ENCODE assay signal across 20 cellular contexts in the genomic region with DNA sequence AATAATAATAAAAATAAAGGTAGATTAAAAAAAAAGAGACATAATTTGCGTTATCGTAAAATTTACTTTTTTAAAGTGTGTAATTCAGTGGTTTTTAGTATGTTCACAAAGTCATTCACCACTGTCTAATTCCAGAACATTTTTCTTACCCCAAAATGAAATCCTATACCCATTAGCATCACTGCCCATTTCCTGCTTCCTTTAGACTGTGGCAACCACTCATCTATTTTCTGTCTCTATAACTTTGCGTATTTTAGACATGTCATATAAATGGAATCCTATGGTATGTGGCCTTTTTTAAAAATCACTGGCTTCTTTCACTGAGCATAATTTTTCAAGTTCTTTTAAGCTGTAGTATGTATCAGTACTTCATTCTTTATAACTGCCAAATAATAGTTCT. TPM values are rescaled to one million over a fixed set of nuclear protein-coding genes. Genes with fewer than 3 reads are reported as not detected.
A peak's percentile ranks its signal among the peaks of the same experiment; 100 is the strongest.
DNase-seq lines count a peak whose midpoint lies in the region; ATAC-seq, FAIRE-seq and TF ChIP-seq lines count a peak whose summit lies in the region.
"Had no signal": no experiment of that assay in that cellular context is flagged by ENCODE, and none has a peak within 500 bp of the region (broad histone marks: within the 10 kb centered on the region; RNA-seq: fewer than 3 reads in every experiment).

No MANE protein-coding gene starts in this region.

- peak overlapping the region; percentile 68 for H3K27ac Mint-ChIP-seq in chondrocyte (ENCODE audit: unreplicated experiment)
- H3K27ac Mint-ChIP-seq: CD8-positive, alpha-beta T cell had no signal

- no peak for ATAC-seq in GM21619 (IDR thresholded peaks at IDR 0.05; ENCODE audit: unreplicated experiment)
- ATAC-seq: CD8-positive, alpha-beta T cell had no signal

- peaks cover 50% of the 10 kb centered on the region for H3K4me1 Mint-ChIP-seq in chondrocyte (ENCODE audit: low read depth)

- no peaks in the 10 kb centered on the region for H3K27me3 Mint-ChIP-seq in chondrocyte (ENCODE audit: low read depth)

- H3K4me3 ChIP-seq in foreskin fibroblast (ENCODE audit: low read depth in 1 of 2, low read length in 2 of 2), result no peak overlapping the region
- H3K4me3 ChIP-seq: BLaER1 treated with 17β-estradiol and CSF1 and Interleukin-3, amounts not matched to agents 10 nM and 100 nM had no signal

- TF ChIP-seq CTCF in chondrocyte (IDR thresholded peaks at IDR 0.05), result no peak
- no peak for TF ChIP-seq CTCF in foreskin fibroblast (IDR thresholded peaks at IDR 0.05; ENCODE audit: low read depth, low read length)

- no peak overlapping the region for H3K4me3 Mint-ChIP-seq in chondrocyte (ENCODE audit: unreplicated experiment)
- H3K4me3 Mint-ChIP-seq: CD8-positive, alpha-beta T cell had no signal

- no peaks in the 10 kb centered on the region for H3K36me3 Mint-ChIP-seq in chondrocyte (ENCODE audit: low read depth)

- peaks cover 6% of the 10 kb centered on the region for H3K9me3 Mint-ChIP-seq in chondrocyte (ENCODE audit: low read depth)
- H3K9me3 Mint-ChIP-seq: CD8-positive, alpha-beta T cell had no signal

- DNase-seq in EH (ENCODE audit: low read depth) (peak; percentile 83), LHCN-M2 (ENCODE audit: low read depth) (peak; percentile 69), chondrocyte (ENCODE audit: low spot score) (no peak), foreskin fibroblast (peak; percentile 45 to 62), urothelium cell line (ENCODE audit: low spot score) (no peak), NCI-H510A treated with DMSO at 0.1 percent for 48 hours (lab: John Stamatoyannopoulos, UW) (no peak), NCI-H1092 treated with DMSO at 0.1 percent for 48 hours (lab: John Stamatoyannopoulos, UW) (no peak)
- DNase-seq: Calu3; CD8-positive, alpha-beta T cell; KBM-7; NCI-H1436; NCI-H1930; NCI-H226; NCI-H524 treated with DMSO at 0.1 percent for 48 hours had no signal

- no peak for FAIRE-seq in urothelium cell line (lab: Jason Lieb, UNC)
- FAIRE-seq: A204.1, GM12892, GM18507, H54 had no signal

RNA-seq across cellular contexts. Expression of a gene that starts 53.6 kb away (rescaled TPM):
- 9.6 and 11.3 TPM in 2 replicates for total RNA-seq in LHCN-M2 (2014; rRNA removed)
- 4.1 TPM for polyA plus RNA-seq in LHCN-M2 (2012)
- 17.8 to 23.1 TPM (median 20.8 TPM) in 3 replicates for total RNA-seq in chondrocyte

Comparison
In these comparisons a context has a peak if more than half of its experiments do, and no peak if none do; other contexts are left out.
1. DNase-seq: peak in EH (single experiment), LHCN-M2 (single experiment) and foreskin fibroblast (2 of 2); none in chondrocyte (single experiment), urothelium cell line (single experiment), NCI-H510A treated with DMSO at 0.1 percent for 48 hours (single experiment) and NCI-H1092 treated with DMSO at 0.1 percent for 48 hours (single experiment).